In the genomic region with DNA sequence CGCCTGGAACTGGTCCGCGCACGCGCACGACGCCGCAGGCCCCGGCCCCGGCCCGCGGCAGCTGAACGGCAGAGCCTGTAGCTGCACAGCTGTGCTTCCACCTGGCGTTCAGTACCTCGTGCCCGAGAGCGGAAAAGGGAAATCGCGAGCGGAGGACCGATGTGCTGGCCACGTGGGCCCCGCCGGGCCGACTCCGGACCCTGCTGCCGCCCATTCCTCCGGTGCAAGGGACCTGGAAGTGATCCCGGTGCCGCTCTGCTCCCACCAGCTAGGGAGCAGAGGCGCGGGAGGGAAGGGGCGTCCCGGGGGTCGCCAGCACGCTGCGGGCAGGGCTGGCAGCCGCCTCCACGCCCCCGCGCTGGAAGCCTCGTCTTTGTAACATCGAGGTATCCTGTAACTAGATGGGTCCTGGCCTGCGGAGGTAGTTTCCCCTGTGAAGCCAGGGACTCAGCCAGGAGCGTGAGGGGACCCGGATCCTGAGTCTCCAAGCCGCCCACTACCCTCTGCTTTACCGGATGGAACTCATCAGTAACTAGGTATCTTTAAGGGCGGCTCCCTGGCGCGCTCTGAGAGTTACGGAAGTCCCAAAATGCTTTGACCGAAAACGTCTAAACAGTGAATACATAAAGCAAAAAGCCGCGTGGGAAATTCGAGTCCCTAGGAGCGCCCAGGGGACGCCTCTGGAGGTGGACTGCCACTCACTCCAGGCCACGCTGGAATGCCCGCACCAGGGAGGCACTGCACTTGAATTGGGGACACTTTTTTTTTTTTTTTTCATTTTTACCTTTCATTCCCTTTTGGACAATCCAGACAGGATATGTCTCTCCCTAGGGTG, we compare ENCODE assay signal across 8 cellular contexts. TPM values are rescaled to one million over a fixed set of nuclear protein-coding genes. Genes with fewer than 3 reads are reported as not detected.
DNase-seq lines count a peak whose midpoint lies in the region; ATAC-seq, FAIRE-seq and TF ChIP-seq lines count a peak whose summit lies in the region.

No MANE protein-coding gene starts in this region.

- H3K9me3 ChIP-seq in OCI-LY7 (ENCODE audit: low read length), result no peaks in the 10 kb centered on the region
- no peaks in the 10 kb centered on the region for H3K9me3 ChIP-seq in osteoblast (ENCODE audit: low read depth, low read length)

- no peak for TF ChIP-seq CTCF in OCI-LY7 (conservative IDR thresholded peaks at IDR 0.05; ENCODE audit: low read length)
- no peak for TF ChIP-seq CTCF in fibroblast of the aortic adventitia (IDR thresholded peaks at IDR 0.05; ENCODE audit: insufficient read depth, low read length)
- no peak for TF ChIP-seq CTCF in osteoblast (IDR thresholded peaks at IDR 0.05; ENCODE audit: extremely low read depth, low read depth, low read length)

- H2AFZ ChIP-seq in OCI-LY7 (ENCODE audit: low read length) (peak overlapping the region; percentile 90; the same call in 1 of the 2 replicates), osteoblast (ENCODE audit: low read length) (peak overlapping the region; percentile 86)

- no peaks in the 10 kb centered on the region for H3K27me3 Mint-ChIP-seq in activated T-cell treated with anti-CD3 and anti-CD28 coated beads, Interleukin-2, amount 50 U/mL, for 24 hours

- CTCF ChIA-PET in OCI-LY7 (lab: Charles Lee; ENCODE audit: unreplicated experiment), result no interaction called here

- H3K9me3 Mint-ChIP-seq in activated T-cell treated with anti-CD3 and anti-CD28 coated beads, Interleukin-2, amount 50 U/mL, for 24 hours, result no peaks in the 10 kb centered on the region

- TSS peak; percentile 91 for BruUV-seq in OCI-LY7 (replicated peaks; lab: Mats Ljungman, UMichigan)

- peaks cover 53% of the 10 kb centered on the region for H3K4me1 Mint-ChIP-seq in activated T-cell treated with anti-CD3 and anti-CD28 coated beads, Interleukin-2, amount 50 U/mL, for 24 hours (ENCODE audit: low read depth)

- intact Hi-C loops in OCI-LY7 (cut with micrococcal nuclease; ENCODE audit: unreplicated experiment), result loop anchor here (2.0 to 10.0 kb wide), 8 partner anchors 72 to 1303 kb away; a partner anchor contains a TSS

- H3K4me1 ChIP-seq in OCI-LY7 (ENCODE audit: insufficient read depth, low read length, poor library complexity, severe bottlenecking) (peaks cover 26% of the 10 kb centered on the region), osteoblast (ENCODE audit: insufficient read depth, low read length) (peaks cover 32% of the 10 kb centered on the region)

- H4K20me1 ChIP-seq in OCI-LY7 (ENCODE audit: insufficient read depth, low read length), result peaks cover 31% of the 10 kb centered on the region
- H4K20me1 ChIP-seq in osteoblast (ENCODE audit: insufficient read depth, low read length), result peaks cover 29% of the 10 kb centered on the region

- H3K79me2 ChIP-seq in OCI-LY7 (ENCODE audit: insufficient read depth, low read depth, low read length), result peaks cover 39% of the 10 kb centered on the region
- H3K79me2 ChIP-seq in osteoblast (ENCODE audit: insufficient read depth, low read length), result peaks cover 46% of the 10 kb centered on the region

- H3K27ac ChIP-seq in OCI-LY7 (ENCODE audit: low read depth, low read length, poor library complexity, severe bottlenecking) (peak overlapping the region; percentile 85), osteoblast (ENCODE audit: low read depth, low read length) (peak overlapping the region; percentile 83), temporal lobe (ENCODE audit: low read depth, low read length) (peak overlapping the region; percentile 79)

- H3K9me2 ChIP-seq in OCI-LY7 (ENCODE audit: insufficient read depth, low read length), result no peaks in the 10 kb centered on the region

- H3K4me2 ChIP-seq in OCI-LY7 (ENCODE audit: low read length), result peak overlapping the region; percentile 98
- H3K4me2 ChIP-seq in osteoblast (ENCODE audit: insufficient read depth, low read length), result peak overlapping the region; percentile 96

- POLR2A ChIA-PET in OCI-LY7 (lab: Charles Lee), result interaction anchor here (0.5 to 1.0 kb wide), 5 partner anchors 9 to 906 kb away, joined by 3 to 6 read pairs (median 4); no protein-coding TSS in a partner anchor

- peak; percentile 56 for ATAC-seq in GM21423 (IDR thresholded peaks at IDR 0.05; ENCODE audit: unreplicated experiment)

- DNase-seq in D341Med (ENCODE audit: low spot score), result peak; percentile 49
- peak; percentile 95 for DNase-seq in HTR-8/SVneo (ENCODE audit: insufficient read length, low spot score)
- DNase-seq in OCI-LY7 (ENCODE audit: low spot score), result peak; percentile 97
- DNase-seq in activated T-cell treated with anti-CD3 and anti-CD28 coated beads, Interleukin-2, amount 50 U/mL, for 24 hours, result peak; percentile 95
- DNase-seq in fibroblast of the aortic adventitia (ENCODE audit: low read depth), result peak; percentile 80
- peak; percentile 88 for DNase-seq in osteoblast (ENCODE audit: insufficient read length, low spot score, missing footprints)

- H3K27me3 ChIP-seq in osteoblast (ENCODE audit: insufficient read depth, low read length), result no peaks in the 10 kb centered on the region

- H3K36me3 ChIP-seq in OCI-LY7 (ENCODE audit: insufficient read depth, low read length), result peaks cover 31% of the 10 kb centered on the region
- H3K36me3 ChIP-seq in osteoblast (ENCODE audit: insufficient read depth, low read length), result peaks cover 14% of the 10 kb centered on the region

- H3K27ac Mint-ChIP-seq in activated T-cell treated with anti-CD3 and anti-CD28 coated beads, Interleukin-2, amount 50 U/mL, for 24 hours, result peak overlapping the region; percentile 92

- peak overlapping the region; percentile 77 for H3K4me3 ChIP-seq in OCI-LY7 (ENCODE audit: low read depth, low read length, poor library complexity, severe bottlenecking)
- H3K4me3 ChIP-seq in fibroblast of the aortic adventitia (ENCODE audit: low read depth, low read length), result peak overlapping the region; percentile 82
- peak overlapping the region; percentile 84 for H3K4me3 ChIP-seq in osteoblast (ENCODE audit: insufficient read depth, low read length)

- no peak for FAIRE-seq in HTR-8/SVneo (lab: Jason Lieb, UNC)

- peak overlapping the region; percentile 85 for H3K4me3 Mint-ChIP-seq in activated T-cell treated with anti-CD3 and anti-CD28 coated beads, Interleukin-2, amount 50 U/mL, for 24 hours

- peaks cover 55% of the 10 kb centered on the region for H3K36me3 Mint-ChIP-seq in activated T-cell treated with anti-CD3 and anti-CD28 coated beads, Interleukin-2, amount 50 U/mL, for 24 hours (ENCODE audit: low read depth)

RNA-seq across cellular contexts. Expression of a gene that starts 0.7 kb away (rescaled TPM):
- total RNA-seq in OCI-LY7 (2014; rRNA removed; shearing (Covaris generic)), result 273 and 306 TPM in 2 replicates
- total RNA-seq in OCI-LY7 (2022), result 221 and 256 TPM in 2 replicates
- 41.4 and 129 TPM in 2 replicates for total RNA-seq in fibroblast of the aortic adventitia (ENCODE audit: low replicate concordance)
- 106 and 109 TPM in 2 replicates for total RNA-seq in osteoblast
- total RNA-seq in temporal lobe, result 136 TPM

Comparison
In these comparisons a context has a peak if more than half of its experiments do, and no peak if none do; other contexts are left out.
1. Peak in every context shown above with its lines: DNase-seq, ATAC-seq, H3K4me3 ChIP-seq and H3K27ac ChIP-seq.